16 cellular contexts compared by ENCODE assay signal in the genomic region with DNA sequence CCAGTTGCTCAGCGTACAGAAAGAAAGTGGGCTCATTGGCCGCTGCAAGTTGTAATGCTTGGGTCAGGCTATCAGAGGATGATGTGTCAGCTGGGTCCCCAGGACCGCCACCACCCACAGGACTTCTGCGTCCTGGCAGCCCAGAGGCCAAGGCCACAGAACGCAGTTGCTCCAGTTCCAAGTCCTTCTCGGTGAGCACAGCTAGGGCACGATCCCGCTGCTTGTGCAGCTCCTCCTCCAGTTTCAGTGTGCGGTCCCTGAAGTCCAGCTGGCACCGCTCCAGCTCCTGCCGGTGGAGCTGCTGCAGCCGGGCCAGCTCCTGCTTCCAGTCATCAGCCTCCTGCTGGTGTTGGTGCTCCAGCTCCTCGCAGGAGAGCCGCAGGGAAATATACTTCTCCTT.
DNase-seq lines count a peak whose midpoint lies in the region; ATAC-seq and TF ChIP-seq lines count a peak whose summit lies in the region.
"Had no signal": no experiment of that assay in that cellular context is flagged by ENCODE, and none has a peak within 500 bp of the region (broad histone marks: within the 10 kb centered on the region; RNA-seq: fewer than 3 reads in every experiment).

No MANE protein-coding gene starts in this region.

- in situ Hi-C loops in brain microvascular endothelial cell (cut with HindIII; ENCODE audit: low pct_ligation_motif_present, low sequenced_read_pairs), result no loop called here

- DNase-seq in NCI-H446 treated with DMSO at 0.1 percent for 48 hours (lab: John Stamatoyannopoulos, UW), result peak; percentile 12
- DNase-seq in brain microvascular endothelial cell, result peak; percentile 57
- peak in 28 of 51 donors; percentile 2 to 59 (median 35) for DNase-seq in hypothalamus (lab: John Stamatoyannopoulos, UW)
- peak; percentile 65 for DNase-seq in smooth muscle cell of the brain vasculature (ENCODE audit: low read depth, low spot score)
- no peak for DNase-seq in activated CD4-positive, alpha-beta T cell treated with anti-CD3 and anti-CD28 coated beads for 4 hours
- DNase-seq: activated CD4-positive, alpha-beta T cell treated with anti-CD3 and anti-CD28 coated beads, Interleukin-2, amount 10 ng/mL, durations not matched to agents 24 days and 14 days; CD8-positive, alpha-beta T cell; erythroblast; GF-D8; KBM-7; NCI-H1436 treated with DMSO at 0.1 percent for 48 hours; stimulated activated CD4-positive, alpha-beta T cell treated with anti-CD3 and anti-CD28 coated beads, Interleukin-4, amount 100 ng/mL, for 24 hours; stimulated activated naive B cell treated with anti-CD40 and anti-IgM and Interleukin-4, amounts not matched to agents 10 μg/mL and 1 μg/mL and 100 μg/mL, for 72 hours had no signal

- H3K27ac ChIP-seq in brain microvascular endothelial cell, result no peak overlapping the region
- H3K27ac ChIP-seq: GM23248 had no signal

- TF ChIP-seq CTCF in brain microvascular endothelial cell (IDR thresholded peaks at IDR 0.05; ENCODE audit: low read depth, low read length, missing control alignments), result no peak

- no peak overlapping the region for H3K4me3 ChIP-seq in brain microvascular endothelial cell (ENCODE audit: low read depth, low read length)
- H3K4me3 ChIP-seq: GM23248 had no signal

- H3K27me3 ChIP-seq in brain microvascular endothelial cell (replicated peaks), result no peaks in the 10 kb centered on the region

- peaks cover 19% of the 10 kb centered on the region for H3K36me3 ChIP-seq in brain microvascular endothelial cell (replicated peaks)

- no peak for ATAC-seq in HG02840 (IDR thresholded peaks at IDR 0.05; ENCODE audit: low FRiP score, unreplicated experiment)
- no peak for ATAC-seq in HG02885 (IDR thresholded peaks at IDR 0.05; ENCODE audit: poor library complexity, unreplicated experiment)
- ATAC-seq: CD8-positive, alpha-beta T cell; stimulated activated naive B cell treated with anti-CD40 and anti-IgM and Interleukin-4, amounts not matched to agents 10 μg/mL and 1 μg/mL and 100 μg/mL, for 72 hours had no signal

Comparison
In these comparisons a context has a peak if more than half of its experiments do, and no peak if none do; other contexts are left out.
1. DNase-seq: peak in NCI-H446 treated with DMSO at 0.1 percent for 48 hours (single experiment), brain microvascular endothelial cell (single experiment), hypothalamus (28 of 51) and smooth muscle cell of the brain vasculature (single experiment); none in activated CD4-positive, alpha-beta T cell treated with anti-CD3 and anti-CD28 coated beads for 4 hours (0 of 2).